ENCODE assay signal across 1 cellular context in the genomic region with DNA sequence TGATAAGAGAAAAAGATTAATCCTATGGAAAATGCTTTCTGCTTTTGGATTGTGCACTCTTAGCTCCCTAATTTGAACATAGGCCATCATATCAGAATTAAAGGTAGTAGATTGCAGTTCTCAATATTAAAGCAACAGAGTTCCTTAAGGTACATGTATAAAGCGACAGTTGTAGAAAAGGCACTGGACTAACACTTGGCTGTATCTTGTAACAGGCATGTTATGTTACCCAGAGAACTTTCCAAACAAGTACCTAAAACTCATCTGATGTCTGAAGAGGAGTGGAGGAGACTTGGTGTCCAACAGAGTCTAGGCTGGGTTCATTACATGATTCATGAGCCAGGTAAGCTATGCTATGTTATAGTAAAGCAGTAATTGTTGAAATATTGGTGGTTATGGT.
TF ChIP-seq lines count a peak whose summit lies in the region.

No MANE protein-coding gene starts in this region.

TF ChIP-seq in IMR-90, 13 proteins besides CTCF, POLR2A, EP300 and RAD21:
- no peak for TF ChIP-seq BHLHE40 (IDR thresholded peaks at IDR 0.05; ENCODE audit: low read depth, low read length)
- TF ChIP-seq CEBPB (IDR thresholded peaks at IDR 0.05; ENCODE audit: low read depth, low read length) = no peak
- no peak for TF ChIP-seq RCOR1 (IDR thresholded peaks at IDR 0.05; ENCODE audit: insufficient replicate concordance, low read length)
- TF ChIP-seq RFX5 (IDR thresholded peaks at IDR 0.05; ENCODE audit: low read depth, low read length) = no peak
- TF ChIP-seq, protein P1, sequence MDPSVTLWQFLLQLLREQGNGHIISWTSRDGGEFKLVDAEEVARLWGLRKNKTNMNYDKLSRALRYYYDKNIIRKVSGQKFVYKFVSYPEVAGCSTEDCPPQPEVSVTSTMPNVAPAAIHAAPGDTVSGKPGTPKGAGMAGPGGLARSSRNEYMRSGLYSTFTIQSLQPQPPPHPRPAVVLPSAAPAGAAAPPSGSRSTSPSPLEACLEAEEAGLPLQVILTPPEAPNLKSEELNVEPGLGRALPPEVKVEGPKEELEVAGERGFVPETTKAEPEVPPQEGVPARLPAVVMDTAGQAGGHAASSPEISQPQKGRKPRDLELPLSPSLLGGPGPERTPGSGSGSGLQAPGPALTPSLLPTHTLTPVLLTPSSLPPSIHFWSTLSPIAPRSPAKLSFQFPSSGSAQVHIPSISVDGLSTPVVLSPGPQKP (IDR thresholded peaks at IDR 0.05; ENCODE audit: borderline replicate concordance, low read depth, low read length) = no peak
- no peak for TF ChIP-seq SMC3 (IDR thresholded peaks at IDR 0.05; ENCODE audit: low read depth, low read length)
- TF ChIP-seq MAZ (IDR thresholded peaks at IDR 0.05; ENCODE audit: borderline replicate concordance, low read depth, low read length) = no peak
- TF ChIP-seq MAFK (IDR thresholded peaks at IDR 0.05; ENCODE audit: low read depth, low read length) = no peak
- TF ChIP-seq CHD1 (IDR thresholded peaks at IDR 0.05; ENCODE audit: low read depth, low read length) = no peak
- TF ChIP-seq MXI1 (IDR thresholded peaks at IDR 0.05; ENCODE audit: borderline replicate concordance, low read depth, low read length) = no peak
- TF ChIP-seq, protein P2, sequence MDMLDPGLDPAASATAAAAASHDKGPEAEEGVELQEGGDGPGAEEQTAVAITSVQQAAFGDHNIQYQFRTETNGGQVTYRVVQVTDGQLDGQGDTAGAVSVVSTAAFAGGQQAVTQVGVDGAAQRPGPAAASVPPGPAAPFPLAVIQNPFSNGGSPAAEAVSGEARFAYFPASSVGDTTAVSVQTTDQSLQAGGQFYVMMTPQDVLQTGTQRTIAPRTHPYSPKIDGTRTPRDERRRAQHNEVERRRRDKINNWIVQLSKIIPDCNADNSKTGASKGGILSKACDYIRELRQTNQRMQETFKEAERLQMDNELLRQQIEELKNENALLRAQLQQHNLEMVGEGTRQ (IDR thresholded peaks at IDR 0.05; ENCODE audit: low read depth, low read length) = no peak
- no peak for TF ChIP-seq FOS (IDR thresholded peaks at IDR 0.05; ENCODE audit: low read depth, low read length)
- no peak for TF ChIP-seq NFE2L2 (IDR thresholded peaks at IDR 0.05; ENCODE audit: low read depth, low read length)
TF ChIP-seq in IMR-90: peak in this region for 0.
